ENCODE assay signal across 12 cellular contexts in genomic region chr3:4739289-4740236, GRCh38.
DNase-seq lines count a peak whose midpoint lies in the region; ATAC-seq and FAIRE-seq lines count a peak whose summit lies in the region.
"Had no signal": no experiment of that assay in that cellular context is flagged by ENCODE, and none has a peak within 500 bp of the region (broad histone marks: within the 10 kb centered on the region; RNA-seq: fewer than 3 reads in every experiment).

No MANE protein-coding gene starts in this region.

- H3K27ac Mint-ChIP-seq in T-helper 1 cell treated with Interleukin-12 subunit alpha and Interleukin-12 subunit beta and Interleukin-4 antibody, amounts not matched to agents 30 μg/mL and 1 μg/mL, for 36 hours: peak overlapping the region; percentile 92
- H3K27ac Mint-ChIP-seq in dendritic cell treated with granulocyte-macrophage colony-stimulating factor and Interleukin-4, amounts not matched to agents 40 ng/mL and 50 ng/mL, for 4 days: peak overlapping the region; percentile 95

- intact Hi-C loops in dendritic cell treated with granulocyte-macrophage colony-stimulating factor and Interleukin-4, amounts not matched to agents 40 ng/mL and 50 ng/mL, for 4 days (cut with micrococcal nuclease): loop anchor here (2.0 kb wide), 1 partner anchor 237 kb away; no protein-coding TSS in a partner anchor

- H3K36me3 ChIP-seq in small intestine (ENCODE audit: control insufficient read depth in 2 of 2, insufficient read depth in 2 of 2, low read length in 2 of 2): no peaks in the 10 kb centered on the region

- peaks cover 53% of the 10 kb centered on the region for H3K36me3 Mint-ChIP-seq in T-helper 1 cell treated with Interleukin-12 subunit alpha and Interleukin-12 subunit beta and Interleukin-4 antibody, amounts not matched to agents 30 μg/mL and 1 μg/mL, for 36 hours (ENCODE audit: low read depth)
- H3K36me3 Mint-ChIP-seq in dendritic cell treated with granulocyte-macrophage colony-stimulating factor and Interleukin-4, amounts not matched to agents 40 ng/mL and 50 ng/mL, for 4 days (ENCODE audit: low read depth): peaks cover 36% of the 10 kb centered on the region

- no peaks in the 10 kb centered on the region for H3K27me3 Mint-ChIP-seq in T-helper 1 cell treated with Interleukin-12 subunit alpha and Interleukin-12 subunit beta and Interleukin-4 antibody, amounts not matched to agents 30 μg/mL and 1 μg/mL, for 36 hours (ENCODE audit: low read depth)
- H3K27me3 Mint-ChIP-seq in dendritic cell treated with granulocyte-macrophage colony-stimulating factor and Interleukin-4, amounts not matched to agents 40 ng/mL and 50 ng/mL, for 4 days: no peaks in the 10 kb centered on the region

- peak overlapping the region; percentile 76 for H3K4me3 Mint-ChIP-seq in T-helper 1 cell treated with Interleukin-12 subunit alpha and Interleukin-12 subunit beta and Interleukin-4 antibody, amounts not matched to agents 30 μg/mL and 1 μg/mL, for 36 hours
- H3K4me3 Mint-ChIP-seq in dendritic cell treated with granulocyte-macrophage colony-stimulating factor and Interleukin-4, amounts not matched to agents 40 ng/mL and 50 ng/mL, for 4 days: no peak overlapping the region

- H3K27ac ChIP-seq in small intestine (ENCODE audit: low read depth in 1 of 2, low read length in 1 of 2): peak overlapping the region in 1 of 2 donors; percentile 96

- no peak for FAIRE-seq in small intestine (lab: Jason Lieb, UNC)

- DNase-seq in CMK (ENCODE audit: low read depth) (peak; percentile 66), small intestine (peak; percentile 48), T1000 (lab: John Stamatoyannopoulos, UW) (no peak), NCI-H2081 treated with DMSO at 0.1 percent for 48 hours (lab: John Stamatoyannopoulos, UW) (no peak), NCI-H526 (lab: John Stamatoyannopoulos, UW) (no peak)
- DNase-seq: amniotic stem cell, GOT3, NCI-H748 treated with DMSO at 0.1 percent for 48 hours had no signal

- no peak for ATAC-seq in HG03159 (IDR thresholded peaks at IDR 0.05; ENCODE audit: unreplicated experiment)
- ATAC-seq: left lobe of liver had no signal

- H3K4me1 ChIP-seq in small intestine (ENCODE audit: control insufficient read depth in 2 of 2, insufficient read depth in 1 of 2, low read depth in 1 of 2, low read length in 1 of 2): peaks cover 7 to 24% of the 10 kb centered on the region in 2 donors

- no peak overlapping the region for H3K4me3 ChIP-seq in small intestine (ENCODE audit: low read depth in 1 of 2, low read length in 2 of 2)

- 91 to 94% (median 94%) methylated on average over 9 of the region's 9 CpGs for WGBS in small intestine, 3 donors

- H3K27me3 ChIP-seq in small intestine (ENCODE audit: control insufficient read depth in 2 of 2, insufficient read depth in 2 of 2, low read length in 2 of 2): no peaks in the 10 kb centered on the region

- H3K9me3 Mint-ChIP-seq in T-helper 1 cell treated with Interleukin-12 subunit alpha and Interleukin-12 subunit beta and Interleukin-4 antibody, amounts not matched to agents 30 μg/mL and 1 μg/mL, for 36 hours: peaks cover 14% of the 10 kb centered on the region
- peaks cover 11% of the 10 kb centered on the region for H3K9me3 Mint-ChIP-seq in dendritic cell treated with granulocyte-macrophage colony-stimulating factor and Interleukin-4, amounts not matched to agents 40 ng/mL and 50 ng/mL, for 4 days

- H3K4me1 Mint-ChIP-seq in T-helper 1 cell treated with Interleukin-12 subunit alpha and Interleukin-12 subunit beta and Interleukin-4 antibody, amounts not matched to agents 30 μg/mL and 1 μg/mL, for 36 hours (ENCODE audit: low read depth): peaks cover 81% of the 10 kb centered on the region
- H3K4me1 Mint-ChIP-seq in dendritic cell treated with granulocyte-macrophage colony-stimulating factor and Interleukin-4, amounts not matched to agents 40 ng/mL and 50 ng/mL, for 4 days (ENCODE audit: low read depth): peaks cover 78% of the 10 kb centered on the region

- no peaks in the 10 kb centered on the region for H3K9me3 ChIP-seq in small intestine (ENCODE audit: control insufficient read depth, low read depth)

Comparison
In these comparisons a context has a peak if more than half of its experiments do, and no peak if none do; other contexts are left out.
1. DNase-seq: peak in CMK (single experiment) and small intestine (single experiment); none in T1000 (single experiment), NCI-H2081 treated with DMSO at 0.1 percent for 48 hours (single experiment) and NCI-H526 (0 of 2).